Comparison of ENCODE assay signal across 28 cellular contexts in genomic region chr3:186367631-186368030, GRCh38. TPM values are rescaled to one million over a fixed set of nuclear protein-coding genes. Genes with fewer than 3 reads are reported as not detected.
"Had no signal": no experiment of that assay in that cellular context is flagged by ENCODE, and none has a peak within 500 bp of the region (broad histone marks: within the 10 kb centered on the region; RNA-seq: fewer than 3 reads in every experiment).

No MANE protein-coding gene starts in this region.

- H3K4me3 ChIP-seq: ascending aorta, breast epithelium, cardiac muscle cell, colonic mucosa, gastrocnemius medialis had no signal

- H3K36me3 Mint-ChIP-seq: activated naive CD4-positive, alpha-beta T cell treated with anti-CD3 and anti-CD28 coated beads, Interleukin-2, amount 10 ng/mL, durations not matched to agents 7 days and 5 days; activated naive CD4-positive, alpha-beta T cell treated with anti-CD3 and anti-CD28 coated beads, Interleukin-2, amount 50 U/mL, for 72 hours; activated naive CD8-positive, alpha-beta T cell treated with anti-CD3 and anti-CD28 coated beads, Interleukin-2, amount 10 ng/mL, durations not matched to agents 7 days and 5 days; brain had no signal

- H3K27me3 ChIP-seq: ascending aorta had no signal

- H3K27ac ChIP-seq: ascending aorta, breast epithelium, cardiac muscle cell, colonic mucosa, epithelial cell of prostate, gastrocnemius medialis had no signal

- DNase-seq: activated CD4-positive, alpha-beta memory T cell treated with anti-CD3 and anti-CD28 coated beads, Interleukin-2, amount 10 ng/mL, durations not matched to agents 7 days and 5 days; activated CD4-positive, alpha-beta T cell treated with anti-CD3 and anti-CD28 coated beads for 4 hours; activated CD4-positive, alpha-beta T cell treated with anti-CD3 and anti-CD28 coated beads, Interleukin-2, amount 10 ng/mL, durations not matched to agents 7 days and 5 days; activated CD4-positive, alpha-beta T cell treated with anti-CD3 and anti-CD28 coated beads, Interleukin-2, amount 50 U/mL, for 4 hours; activated CD4-positive, CD25-positive, alpha-beta regulatory T cell; activated CD4-positive, CD25-positive, alpha-beta regulatory T cell treated with anti-CD3 and anti-CD28 coated beads, Interleukin-2, amount 50 U/mL, for 72 hours; activated CD8-positive, alpha-beta memory T cell treated with anti-CD3 and anti-CD28 coated beads, Interleukin-2, amount 50 U/mL, for 48 hours; activated gamma-delta T cell; activated naive CD4-positive, alpha-beta T cell; activated naive CD4-positive, alpha-beta T cell treated with anti-CD3 and anti-CD28 coated beads, Interleukin-2, amount 10 ng/mL, durations not matched to agents 7 days and 5 days; activated naive CD8-positive, alpha-beta T cell treated with anti-CD3 and anti-CD28 coated beads, Interleukin-2, amount 10 ng/mL, durations not matched to agents 7 days and 5 days; activated T-cell treated with anti-CD3 and anti-CD28 coated beads for 4 hours; activated T-cell treated with anti-CD3 and anti-CD28 coated beads, Interleukin-2, amount 50 U/mL, for 24 hours; activated T-cell treated with anti-CD3 and anti-CD28 coated beads, Interleukin-2, amount 50 U/mL, for 72 hours; central memory CD4-positive, alpha-beta T cell; cerebellar nuclear complex; colonic mucosa; effector CD8-positive, alpha-beta T cell; foreskin fibroblast; gastrocnemius medialis; T-helper 2 cell had no signal

- H3K4me1 Mint-ChIP-seq: activated CD4-positive, alpha-beta memory T cell treated with anti-CD3 and anti-CD28 coated beads, Interleukin-2, amount 10 ng/mL, durations not matched to agents 7 days and 5 days; activated CD4-positive, alpha-beta T cell treated with anti-CD3 and anti-CD28 coated beads, Interleukin-2, amount 10 ng/mL, durations not matched to agents 7 days and 5 days; activated naive CD4-positive, alpha-beta T cell treated with anti-CD3 and anti-CD28 coated beads, Interleukin-2, amount 10 ng/mL, durations not matched to agents 7 days and 5 days; activated naive CD8-positive, alpha-beta T cell treated with anti-CD3 and anti-CD28 coated beads, Interleukin-2, amount 10 ng/mL, durations not matched to agents 7 days and 5 days had no signal

- H3K36me3 ChIP-seq: ascending aorta, breast epithelium, cardiac muscle cell, colonic mucosa, gastrocnemius medialis had no signal

- H3K9me3 Mint-ChIP-seq: activated CD4-positive, alpha-beta memory T cell treated with anti-CD3 and anti-CD28 coated beads, Interleukin-2, amount 10 ng/mL, durations not matched to agents 7 days and 5 days; activated CD4-positive, alpha-beta T cell treated with anti-CD3 and anti-CD28 coated beads, Interleukin-2, amount 10 ng/mL, durations not matched to agents 7 days and 5 days; activated naive CD4-positive, alpha-beta T cell treated with anti-CD3 and anti-CD28 coated beads, Interleukin-2, amount 10 ng/mL, durations not matched to agents 7 days and 5 days; activated naive CD4-positive, alpha-beta T cell treated with anti-CD3 and anti-CD28 coated beads, Interleukin-2, amount 50 U/mL, for 72 hours; activated naive CD8-positive, alpha-beta T cell treated with anti-CD3 and anti-CD28 coated beads, Interleukin-2, amount 10 ng/mL, durations not matched to agents 7 days and 5 days; activated T-cell treated with anti-CD3 and anti-CD28 coated beads, Interleukin-2, amount 50 U/mL, for 24 hours; activated T-cell treated with anti-CD3 and anti-CD28 coated beads, Interleukin-2, amount 50 U/mL, for 72 hours; brain had no signal

- H3K9me3 ChIP-seq: ascending aorta, breast epithelium, colonic mucosa, gastrocnemius medialis had no signal

- H3K27ac Mint-ChIP-seq: activated CD4-positive, alpha-beta memory T cell treated with anti-CD3 and anti-CD28 coated beads, Interleukin-2, amount 10 ng/mL, durations not matched to agents 7 days and 5 days; activated CD4-positive, alpha-beta T cell treated with anti-CD3 and anti-CD28 coated beads, Interleukin-2, amount 10 ng/mL, durations not matched to agents 7 days and 5 days; activated naive CD4-positive, alpha-beta T cell treated with anti-CD3 and anti-CD28 coated beads, Interleukin-2, amount 10 ng/mL, durations not matched to agents 7 days and 5 days; activated naive CD4-positive, alpha-beta T cell treated with anti-CD3 and anti-CD28 coated beads, Interleukin-2, amount 50 U/mL, for 72 hours; activated naive CD8-positive, alpha-beta T cell treated with anti-CD3 and anti-CD28 coated beads, Interleukin-2, amount 10 ng/mL, durations not matched to agents 7 days and 5 days; activated T-cell treated with anti-CD3 and anti-CD28 coated beads, Interleukin-2, amount 50 U/mL, for 24 hours; activated T-cell treated with anti-CD3 and anti-CD28 coated beads, Interleukin-2, amount 50 U/mL, for 72 hours; brain had no signal

- H3K4me3 Mint-ChIP-seq: activated CD4-positive, alpha-beta memory T cell treated with anti-CD3 and anti-CD28 coated beads, Interleukin-2, amount 10 ng/mL, durations not matched to agents 7 days and 5 days; activated CD4-positive, alpha-beta T cell treated with anti-CD3 and anti-CD28 coated beads, Interleukin-2, amount 10 ng/mL, durations not matched to agents 7 days and 5 days; activated naive CD4-positive, alpha-beta T cell treated with anti-CD3 and anti-CD28 coated beads, Interleukin-2, amount 10 ng/mL, durations not matched to agents 7 days and 5 days; activated naive CD8-positive, alpha-beta T cell treated with anti-CD3 and anti-CD28 coated beads, Interleukin-2, amount 10 ng/mL, durations not matched to agents 7 days and 5 days; activated T-cell treated with anti-CD3 and anti-CD28 coated beads, Interleukin-2, amount 50 U/mL, for 24 hours; activated T-cell treated with anti-CD3 and anti-CD28 coated beads, Interleukin-2, amount 50 U/mL, for 72 hours had no signal

- ATAC-seq: activated naive CD4-positive, alpha-beta T cell treated with anti-CD3 and anti-CD28 coated beads, Interleukin-2, amount 50 U/mL, for 72 hours; activated T-cell treated with anti-CD3 and anti-CD28 coated beads, Interleukin-2, amount 50 U/mL, for 72 hours; gastrocnemius medialis had no signal

- H3K4me1 ChIP-seq: breast epithelium, colonic mucosa had no signal

RNA-seq across cellular contexts. Expression of gene DGKG, which starts 5.6 kb away (rescaled TPM):
- total RNA-seq: endothelial cell of umbilical vein had no signal
